ENCODE assay signal across 1 cellular context in the genomic region with DNA sequence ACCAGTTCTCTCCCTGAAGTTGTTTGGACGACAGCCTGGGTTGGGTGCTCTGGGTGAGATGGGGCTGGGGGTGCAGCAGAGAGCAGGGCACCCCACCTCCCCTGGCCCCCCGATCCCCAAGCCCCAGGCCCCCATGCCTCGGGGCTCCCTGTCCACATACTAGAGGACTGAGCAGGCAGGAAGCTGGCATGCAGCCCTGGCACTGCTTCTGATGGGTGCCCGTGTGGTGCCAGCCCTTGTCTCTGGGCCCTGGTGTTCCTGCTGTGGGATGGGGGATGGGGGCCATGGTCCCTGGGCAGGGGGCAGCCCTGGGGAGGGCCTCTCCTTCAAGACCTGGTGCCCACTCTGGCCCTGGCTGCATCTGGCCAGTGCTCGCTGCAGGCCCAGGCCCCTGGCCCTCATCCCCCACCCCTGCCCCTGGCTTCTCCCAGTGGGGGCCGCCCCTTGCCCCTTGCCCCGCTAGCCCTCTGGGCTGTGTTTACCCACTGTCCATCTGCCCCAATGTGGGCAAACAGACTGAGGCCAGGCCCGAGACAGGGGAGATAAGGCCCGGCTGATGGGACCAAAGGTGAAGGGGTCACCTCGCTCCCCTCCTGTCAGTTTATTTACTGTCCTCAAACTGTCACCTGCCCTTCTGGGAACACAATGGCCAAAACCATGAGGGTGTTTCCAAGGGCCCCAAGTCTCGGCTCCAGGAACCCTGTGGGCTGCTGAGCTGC.
TF ChIP-seq lines count a peak whose summit lies in the region.

No MANE protein-coding gene starts in this region.

TF ChIP-seq in HepG2, 621 proteins besides CTCF, POLR2A, EP300 and RAD21 (continued from another document):
- TF ChIP-seq, protein P1, sequence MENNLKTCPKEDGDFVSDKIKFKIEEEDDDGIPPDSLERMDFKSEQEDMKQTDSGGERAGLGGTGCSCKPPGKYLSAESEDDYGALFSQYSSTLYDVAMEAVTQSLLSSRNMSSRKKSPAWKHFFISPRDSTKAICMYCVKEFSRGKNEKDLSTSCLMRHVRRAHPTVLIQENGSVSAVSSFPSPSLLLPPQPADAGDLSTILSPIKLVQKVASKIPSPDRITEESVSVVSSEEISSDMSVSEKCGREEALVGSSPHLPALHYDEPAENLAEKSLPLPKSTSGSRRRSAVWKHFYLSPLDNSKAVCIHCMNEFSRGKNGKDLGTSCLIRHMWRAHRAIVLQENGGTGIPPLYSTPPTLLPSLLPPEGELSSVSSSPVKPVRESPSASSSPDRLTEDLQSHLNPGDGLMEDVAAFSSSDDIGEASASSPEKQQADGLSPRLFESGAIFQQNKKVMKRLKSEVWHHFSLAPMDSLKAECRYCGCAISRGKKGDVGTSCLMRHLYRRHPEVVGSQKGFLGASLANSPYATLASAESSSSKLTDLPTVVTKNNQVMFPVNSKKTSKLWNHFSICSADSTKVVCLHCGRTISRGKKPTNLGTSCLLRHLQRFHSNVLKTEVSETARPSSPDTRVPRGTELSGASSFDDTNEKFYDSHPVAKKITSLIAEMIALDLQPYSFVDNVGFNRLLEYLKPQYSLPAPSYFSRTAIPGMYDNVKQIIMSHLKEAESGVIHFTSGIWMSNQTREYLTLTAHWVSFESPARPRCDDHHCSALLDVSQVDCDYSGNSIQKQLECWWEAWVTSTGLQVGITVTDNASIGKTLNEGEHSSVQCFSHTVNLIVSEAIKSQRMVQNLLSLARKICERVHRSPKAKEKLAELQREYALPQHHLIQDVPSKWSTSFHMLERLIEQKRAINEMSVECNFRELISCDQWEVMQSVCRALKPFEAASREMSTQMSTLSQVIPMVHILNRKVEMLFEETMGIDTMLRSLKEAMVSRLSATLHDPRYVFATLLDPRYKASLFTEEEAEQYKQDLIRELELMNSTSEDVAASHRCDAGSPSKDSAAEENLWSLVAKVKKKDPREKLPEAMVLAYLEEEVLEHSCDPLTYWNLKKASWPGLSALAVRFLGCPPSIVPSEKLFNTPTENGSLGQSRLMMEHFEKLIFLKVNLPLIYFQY (CRISPR knock-in tag; IDR thresholded peaks at IDR 0.05; ENCODE audit: borderline replicate concordance): peak; percentile 72; the same call in 1 of the 2 replicates
- TF ChIP-seq IKZF1 (IDR thresholded peaks at IDR 0.05): no peak
